22 cellular contexts compared by ENCODE assay signal in genomic region chr15:62849316-62850129, GRCh38.
DNase-seq lines count a peak whose midpoint lies in the region; ATAC-seq, FAIRE-seq and TF ChIP-seq lines count a peak whose summit lies in the region.
"Had no signal": no experiment of that assay in that cellular context is flagged by ENCODE, and none has a peak within 500 bp of the region (broad histone marks: within the 10 kb centered on the region; RNA-seq: fewer than 3 reads in every experiment).

No MANE protein-coding gene starts in this region.

- H2AK5ac ChIP-seq in H1 (ENCODE audit: low read depth, low read length) = peak overlapping the region; percentile 99; the same call in 1 of the 2 replicates

- TF ChIP-seq POLR2A in H1 (IDR thresholded peaks at IDR 0.05; ENCODE audit: control extremely low read depth in 1 of 2, low read depth in 2 of 2, low read length in 2 of 2) = 0 out of 3 replicates have a peak, but pooled peaks of 1 of the 2 experiments have one; percentile 3
- no peak for TF ChIP-seq POLR2A in GM12891 (IDR thresholded peaks at IDR 0.05; ENCODE audit: low read depth, low read length)

- peak overlapping the region; percentile 93 for H2BK120ac ChIP-seq in H1 (replicated peaks; ENCODE audit: low read depth, low read length)

- H3K23me2 ChIP-seq in H1 (ENCODE audit: low read depth, low read length) = no peaks in the 10 kb centered on the region; the same call in 1 of the 2 replicates

- H3K27ac ChIP-seq in H1 (ENCODE audit: low read depth, low read length) = peak overlapping the region; percentile 76; the same call in 1 of the 2 replicates
- H3K27ac ChIP-seq: KMS-11, neural progenitor cell had no signal

- no peak overlapping the region for H2BK15ac ChIP-seq in H1 (ENCODE audit: low read length)

- no peak overlapping the region for H4K8ac ChIP-seq in H1 (ENCODE audit: extremely low read depth, insufficient read depth, low read length)

- peaks cover 0 to 5% of the 10 kb centered on the region in 2 experiments; a peak in 1 of 4 replicates for H3K9me3 ChIP-seq in H1 (ENCODE audit: insufficient read depth in 2 of 2, low read depth in 1 of 2, low read length in 1 of 2)

- CTCF ChIA-PET in H1 (lab: Charles Lee; ENCODE audit: partially characterized antibody) = interaction anchor here (0.8 to 7.2 kb wide), 10 partner anchors 25 to 232 kb away, joined by 4 to 58 read pairs (median 4); no protein-coding TSS in a partner anchor

- TF ChIP-seq EP300 in H1 (IDR thresholded peaks at IDR 0.05; ENCODE audit: borderline replicate concordance in 1 of 2, low read depth in 2 of 2, low read length in 2 of 2) = no peak

- H4K91ac ChIP-seq in H1 (replicated peaks; ENCODE audit: insufficient read length, low read length) = peak overlapping the region; percentile 97

- peak overlapping the region; percentile 98 for H2BK20ac ChIP-seq in H1 (ENCODE audit: low read length)

- WGBS in H1 (ENCODE audit: extremely low coverage in 1 of 2, insufficient coverage in 1 of 2, insufficient read length in 1 of 2, insufficient replicate concordance in 2 of 2, low coverage in 1 of 2, low lambda C conversion rate in 2 of 2, missing lambda C conversion rate in 1 of 2), 2 experiments = 41% methylated on average over 4 of the region's 4 CpGs; no CpG with 5 or more reads in 1 of the 2 experiments

- H4K20me1 ChIP-seq in H1 (replicated peaks in 1 of 2; ENCODE audit: control insufficient read depth in 1 of 2, insufficient read depth in 2 of 2, low read length in 2 of 2) = no peaks in the 10 kb centered on the region

- TF ChIP-seq RAD21 in H1 (IDR thresholded peaks at IDR 0.05 in 1 of 2, conservative IDR thresholded peaks at IDR 0.05 in 1 of 2; ENCODE audit: low read depth in 2 of 2, low read length in 2 of 2) = no peak

- DNase-seq in EH (ENCODE audit: low read depth) (peak; percentile 21), NCI-H226 (peak; percentile 96), H1 (ENCODE audit: low read depth in 1 of 2, low spot score in 2 of 2) (no peak), globus pallidus (ENCODE audit: low spot score) (no peak), GM12891 (ENCODE audit: insufficient read length, low spot score) (no peak), T-helper 2 cell (no peak)
- DNase-seq: activated CD4-positive, CD25-positive, alpha-beta regulatory T cell; activated CD8-positive, alpha-beta T cell treated with anti-CD3 and anti-CD28 coated beads for 36 hours; activated T-cell treated with anti-CD3 and anti-CD28 coated beads, Interleukin-2, amount 50 U/mL, for 4 hours; CD8-positive, alpha-beta T cell; DND-41; NCI-H1092 treated with DMSO at 0.1 percent for 48 hours; NCI-H2081; NCI-H524; SHP77; stimulated activated CD4-positive, alpha-beta T cell treated with anti-CD3 and anti-CD28 coated beads, Interleukin-15, amount 100 ng/mL, for 24 hours had no signal

- H3K56ac ChIP-seq in H1 (replicated peaks; ENCODE audit: insufficient read length, low read depth, low read length) = no peak overlapping the region

- POLR2A ChIA-PET in H1 (lab: Charles Lee; ENCODE audit: partially characterized antibody) = interaction anchor here (0.6 to 12.8 kb wide), 8 partner anchors 12 to 215 kb away, joined by 3 to 195 read pairs (median 3); partner anchors contain the start of gene TPM1

- H3K4me1 Mint-ChIP-seq in nephron = peaks cover 84% of the 10 kb centered on the region
- H3K4me1 Mint-ChIP-seq: activated naive CD4-positive, alpha-beta T cell treated with anti-CD3 and anti-CD28 coated beads, Interleukin-2, amount 50 U/mL, for 24 hours had no signal

- H3K27me3 ChIP-seq in H1 (replicated peaks in 1 of 4; ENCODE audit: control insufficient read depth in 3 of 4, extremely low read depth in 1 of 4, insufficient read depth in 3 of 4, low read length in 3 of 4) = no peaks in the 10 kb centered on the region

- TF ChIP-seq CTCF in H1 (IDR thresholded peaks at IDR 0.05; ENCODE audit: control extremely low read depth in 1 of 3, insufficient read depth in 1 of 3, low read depth in 1 of 3, low read length in 3 of 3) (no peak), nephron (IDR thresholded peaks at IDR 0.05; ENCODE audit: unreplicated experiment in 3 of 3) (no peak)

- no peaks in the 10 kb centered on the region for H3K36me3 ChIP-seq in H1 (ENCODE audit: control insufficient read depth in 2 of 4, insufficient read depth in 4 of 4, low read length in 3 of 4)
- H3K36me3 ChIP-seq: neural progenitor cell had no signal

- H3K18ac ChIP-seq in H1 (ENCODE audit: extremely low read depth, low read length) = peak overlapping the region; percentile 97

- no peak overlapping the region for H3K4ac ChIP-seq in H1 (replicated peaks; ENCODE audit: insufficient read length, low read depth, low read length)

- H3K9ac ChIP-seq in H1 (replicated peaks in 1 of 4; ENCODE audit: extremely low read depth in 1 of 4, low read depth in 3 of 4, low read length in 3 of 4) = no peak overlapping the region; a peak in 2 of 7 replicates
- H3K9ac ChIP-seq: KMS-11, neural progenitor cell had no signal

- H3K4me2 ChIP-seq in H1 (ENCODE audit: insufficient read depth in 1 of 2, low read depth in 2 of 2, low read length in 2 of 2) = peak overlapping the region; percentile 34 to 56
- H3K4me2 ChIP-seq: KMS-11, neural progenitor cell had no signal

- H4K5ac ChIP-seq in H1 (ENCODE audit: insufficient read length, low read depth, low read length) = peak overlapping the region; percentile 82

- H3K23ac ChIP-seq in H1 (ENCODE audit: insufficient read length) = no peak overlapping the region

- no peak overlapping the region for H3K4me3 Mint-ChIP-seq in nephron
- H3K4me3 Mint-ChIP-seq: activated CD8-positive, alpha-beta T cell treated with anti-CD3 and anti-CD28 coated beads for 36 hours; activated naive CD4-positive, alpha-beta T cell treated with anti-CD3 and anti-CD28 coated beads, Interleukin-2, amount 50 U/mL, for 24 hours; activated T-cell treated with anti-CD3 and anti-CD28 coated beads, Interleukin-2, amount 50 U/mL, for 4 hours; CD8-positive, alpha-beta T cell; neural progenitor cell; T-helper 1 cell treated with Interleukin-12 subunit alpha and Interleukin-12 subunit beta and Interleukin-4 antibody, amounts not matched to agents 30 μg/mL and 1 μg/mL, for 36 hours had no signal

- H2BK12ac ChIP-seq in H1 (ENCODE audit: low read depth, low read length) = peak overlapping the region; percentile 98

- peaks cover 7% of the 10 kb centered on the region for H3K27me3 Mint-ChIP-seq in nephron (ENCODE audit: low read depth)

- no peaks in the 10 kb centered on the region for H3K9me3 Mint-ChIP-seq in nephron
- H3K9me3 Mint-ChIP-seq: activated CD8-positive, alpha-beta T cell treated with anti-CD3 and anti-CD28 coated beads for 36 hours; activated naive CD4-positive, alpha-beta T cell treated with anti-CD3 and anti-CD28 coated beads, Interleukin-2, amount 50 U/mL, for 24 hours; activated T-cell treated with anti-CD3 and anti-CD28 coated beads, Interleukin-2, amount 50 U/mL, for 4 hours; CD8-positive, alpha-beta T cell; T-helper 1 cell treated with Interleukin-12 subunit alpha and Interleukin-12 subunit beta and Interleukin-4 antibody, amounts not matched to agents 30 μg/mL and 1 μg/mL, for 36 hours had no signal

- no peaks in the 10 kb centered on the region for H3K79me2 ChIP-seq in H1 (ENCODE audit: control insufficient read depth in 1 of 2, insufficient read depth in 2 of 2, low read length in 2 of 2)

- no peak for FAIRE-seq in H1 (lab: Jason Lieb, UNC)
- no peak for FAIRE-seq in GM12891 (lab: Jason Lieb, UNC)

- no peak overlapping the region for H2AFZ ChIP-seq in H1 (ENCODE audit: low read length)
- H2AFZ ChIP-seq: neural progenitor cell had no signal

- peak overlapping the region; percentile 63 to 77 (median 73) for H3K27ac Mint-ChIP-seq in nephron
- H3K27ac Mint-ChIP-seq: activated CD8-positive, alpha-beta T cell treated with anti-CD3 and anti-CD28 coated beads for 36 hours; activated naive CD4-positive, alpha-beta T cell treated with anti-CD3 and anti-CD28 coated beads, Interleukin-2, amount 50 U/mL, for 24 hours; CD8-positive, alpha-beta T cell; neural progenitor cell; T-helper 1 cell treated with Interleukin-12 subunit alpha and Interleukin-12 subunit beta and Interleukin-4 antibody, amounts not matched to agents 30 μg/mL and 1 μg/mL, for 36 hours had no signal

- peaks cover 15 to 35% (median 28%) of the 10 kb centered on the region in 4 experiments for H3K4me1 ChIP-seq in H1 (replicated peaks in 1 of 4; ENCODE audit: control insufficient read depth in 3 of 4, insufficient read depth in 4 of 4, low read length in 3 of 4)

- no peak overlapping the region for H3K14ac ChIP-seq in H1 (ENCODE audit: insufficient read length)

- ATAC-seq in HG02852 (IDR thresholded peaks at IDR 0.05; ENCODE audit: unreplicated experiment) = no peak
- ATAC-seq: activated CD8-positive, alpha-beta T cell treated with anti-CD3 and anti-CD28 coated beads for 36 hours; activated T-cell treated with anti-CD3 and anti-CD28 coated beads, Interleukin-2, amount 50 U/mL, for 4 hours; CD8-positive, alpha-beta T cell had no signal

- H3K36me3 Mint-ChIP-seq in nephron (ENCODE audit: low read depth) = peaks cover 6% of the 10 kb centered on the region
- H3K36me3 Mint-ChIP-seq: activated naive CD4-positive, alpha-beta T cell treated with anti-CD3 and anti-CD28 coated beads, Interleukin-2, amount 50 U/mL, for 24 hours; CD8-positive, alpha-beta T cell had no signal

- H3K79me1 ChIP-seq in H1 (ENCODE audit: low read depth, low read length) = no peaks in the 10 kb centered on the region

- H3K4me3 ChIP-seq in H1 (ENCODE audit: extremely low read depth in 1 of 4, insufficient read depth in 2 of 4, low read depth in 3 of 4, low read length in 4 of 4) = peak overlapping the region in 1 of 4 experiments; percentile 30; a peak in 1 of 8 replicates
- H3K4me3 ChIP-seq: neural progenitor cell had no signal

- peak overlapping the region; percentile 100 for H2BK5ac ChIP-seq in H1 (ENCODE audit: low read depth, low read length)

TF ChIP-seq in H1, 55 proteins besides CTCF, POLR2A, EP300 and RAD21:
- no peak for TF ChIP-seq KDM4A (IDR thresholded peaks at IDR 0.05; ENCODE audit: low read depth, low read length, severe bottlenecking)
- 0 out of 4 replicates have a peak, but pooled peaks of 1 of the 2 experiments have one; percentile 40 for TF ChIP-seq HDAC2 (IDR thresholded peaks at IDR 0.05; ENCODE audit: borderline replicate concordance in 1 of 2, low read depth in 2 of 2, low read length in 2 of 2)
- 0 out of 2 replicates have a peak, but pooled peaks have one; percentile 25 for TF ChIP-seq SP1 (IDR thresholded peaks at IDR 0.05; ENCODE audit: low read depth, low read length)
- TF ChIP-seq POU5F1 (IDR thresholded peaks at IDR 0.05; ENCODE audit: low read depth, low read length) = 0 out of 2 replicates have a peak, but pooled peaks have one; percentile 1

TF ChIP-seq in GM12891, 5 proteins besides CTCF, POLR2A, EP300 and RAD21:
- TF ChIP-seq POU2F2 (IDR thresholded peaks at IDR 0.05; ENCODE audit: low read depth, low read length) = no peak
- no peak for TF ChIP-seq TAF1 (IDR thresholded peaks at IDR 0.05; ENCODE audit: low read depth, low read length)
- no peak for TF ChIP-seq PAX5 (IDR thresholded peaks at IDR 0.05; ENCODE audit: insufficient read depth, low read length, severe bottlenecking)
- no peak for TF ChIP-seq POLR2AphosphoS5 (IDR thresholded peaks at IDR 0.05; ENCODE audit: low read depth, low read length)
- TF ChIP-seq SPI1 (IDR thresholded peaks at IDR 0.05; ENCODE audit: low read depth, low read length) = no peak

Comparison
In these comparisons a context has a peak if more than half of its experiments do, and no peak if none do; other contexts are left out.
1. DNase-seq: peak in EH (single experiment) and NCI-H226 (single experiment); none in H1 (0 of 2), globus pallidus (single experiment), GM12891 (single experiment) and T-helper 2 cell (0 of 5).